Comparison of ENCODE assay signal across 24 cellular contexts in genomic region chr10:3719024-3719843, GRCh38.
DNase-seq lines count a peak whose midpoint lies in the region; ATAC-seq, FAIRE-seq and TF ChIP-seq lines count a peak whose summit lies in the region.
"Had no signal": no experiment of that assay in that cellular context is flagged by ENCODE, and none has a peak within 500 bp of the region (broad histone marks: within the 10 kb centered on the region; RNA-seq: fewer than 3 reads in every experiment).

No MANE protein-coding gene starts in this region.

- H3K36me3 Mint-ChIP-seq in CD4-positive, alpha-beta memory T cell, result no peaks in the 10 kb centered on the region
- no peaks in the 10 kb centered on the region for H3K36me3 Mint-ChIP-seq in activated CD4-positive, alpha-beta memory T cell treated with anti-CD3 and anti-CD28 coated beads, Interleukin-2, amount 10 ng/mL, durations not matched to agents 7 days and 5 days (ENCODE audit: low read depth)
- H3K36me3 Mint-ChIP-seq: IgD-negative memory B cell had no signal

- no peak overlapping the region for H3K4me3 ChIP-seq in BLaER1 treated with 17β-estradiol and CSF1 and Interleukin-3, amounts not matched to agents 10 nM and 100 nM
- no peak overlapping the region for H3K4me3 ChIP-seq in esophagus muscularis mucosa
- H3K4me3 ChIP-seq in pancreas, result no peak overlapping the region
- no peak overlapping the region for H3K4me3 ChIP-seq in CD4-positive, alpha-beta memory T cell (ENCODE audit: low read length in 2 of 2)
- H3K4me3 ChIP-seq: GM12878, PC-9, SJCRH30 had no signal

- H3K27me3 Mint-ChIP-seq in CD4-positive, alpha-beta memory T cell, result peaks cover 0 to 4% of the 10 kb centered on the region in 2 donors
- H3K27me3 Mint-ChIP-seq in activated CD4-positive, alpha-beta memory T cell treated with anti-CD3 and anti-CD28 coated beads, Interleukin-2, amount 10 ng/mL, durations not matched to agents 7 days and 5 days, result peaks cover 7% of the 10 kb centered on the region
- H3K27me3 Mint-ChIP-seq: CD4-positive, alpha-beta T cell had no signal

- no peaks in the 10 kb centered on the region for H3K27me3 ChIP-seq in BLaER1 treated with 17β-estradiol and CSF1 and Interleukin-3, amounts not matched to agents 10 nM and 100 nM
- H3K27me3 ChIP-seq in esophagus muscularis mucosa (no peaks in the 10 kb centered on the region), pancreas (no peaks in the 10 kb centered on the region)
- H3K27me3 ChIP-seq in CD4-positive, alpha-beta memory T cell (ENCODE audit: insufficient read depth, low read length), result no peaks in the 10 kb centered on the region
- H3K27me3 ChIP-seq: SJCRH30 had no signal

- H4K20me1 ChIP-seq in BLaER1 treated with 17β-estradiol and CSF1 and Interleukin-3, amounts not matched to agents 10 nM and 100 nM, result no peaks in the 10 kb centered on the region

- CTCF ChIA-PET in CD4-positive, alpha-beta memory T cell (lab: Charles Lee; ENCODE audit: partially characterized antibody), result no interaction called here
- CTCF ChIA-PET in activated CD4-positive, alpha-beta memory T cell treated with anti-CD3 and anti-CD28 coated beads, Interleukin-2, amount 10 ng/mL, durations not matched to agents 7 days and 5 days (lab: Charles Lee), result interaction anchor here (0.6 kb wide), 1 partner anchor 108 kb away, joined by 3 read pairs; no protein-coding TSS in a partner anchor

- intact Hi-C loops in esophagus muscularis mucosa (cut with DNase I) (no loop called here), pancreas (cut with DNase I) (no loop called here)
- intact Hi-C loops in CD4-positive, alpha-beta memory T cell (cut with micrococcal nuclease), result no loop called here

- peak overlapping the region; percentile 35 to 82 (median 72); a peak in 21 of 22 replicates for H3K27ac ChIP-seq in BLaER1 treated with 17β-estradiol and CSF1 and Interleukin-3, amounts not matched to agents 10 nM and 100 nM
- no peak overlapping the region for H3K27ac ChIP-seq in esophagus muscularis mucosa (replicated peaks in 1 of 4)
- H3K27ac ChIP-seq in pancreas, result peak overlapping the region; percentile 52 to 80 (median 71)
- no peak overlapping the region for H3K27ac ChIP-seq in CD4-positive, alpha-beta memory T cell (ENCODE audit: low read depth, low read length)
- H3K27ac ChIP-seq: PC-9, SJCRH30 had no signal

- H3K4me1 ChIP-seq in BLaER1 treated with 17β-estradiol and CSF1 and Interleukin-3, amounts not matched to agents 10 nM and 100 nM, result peaks cover 43 to 61% (median 52%) of the 10 kb centered on the region in 10 experiments
- H3K4me1 ChIP-seq in esophagus muscularis mucosa, result peaks cover 0 to 14% (median 10%) of the 10 kb centered on the region in 4 donors
- peaks cover 0 to 7% (median 0%) of the 10 kb centered on the region in 3 donors for H3K4me1 ChIP-seq in pancreas
- H3K4me1 ChIP-seq in CD4-positive, alpha-beta memory T cell (ENCODE audit: insufficient read depth, low read length), result no peaks in the 10 kb centered on the region
- H3K4me1 ChIP-seq: SJCRH30 had no signal

- peak; percentile 88 to 96 (median 90) for ATAC-seq in pancreas
- no peak for ATAC-seq in HG02623 (IDR thresholded peaks at IDR 0.05; ENCODE audit: unreplicated experiment)
- ATAC-seq: GM12878 had no signal

- peaks cover 0 to 2% (median 0%) of the 10 kb centered on the region in 4 donors for H3K4me1 Mint-ChIP-seq in CD4-positive, alpha-beta memory T cell
- peaks cover 9% of the 10 kb centered on the region for H3K4me1 Mint-ChIP-seq in activated CD4-positive, alpha-beta memory T cell treated with anti-CD3 and anti-CD28 coated beads, Interleukin-2, amount 10 ng/mL, durations not matched to agents 7 days and 5 days

- no peak overlapping the region for H3K4me3 Mint-ChIP-seq in CD4-positive, alpha-beta memory T cell
- H3K4me3 Mint-ChIP-seq in activated CD4-positive, alpha-beta memory T cell treated with anti-CD3 and anti-CD28 coated beads, Interleukin-2, amount 10 ng/mL, durations not matched to agents 7 days and 5 days, result no peak overlapping the region
- H3K4me3 Mint-ChIP-seq: CD4-positive, alpha-beta T cell had no signal

- POLR2A ChIA-PET in CD4-positive, alpha-beta memory T cell (lab: Charles Lee; ENCODE audit: partially characterized antibody), result no interaction called here
- POLR2A ChIA-PET in activated CD4-positive, alpha-beta memory T cell treated with anti-CD3 and anti-CD28 coated beads, Interleukin-2, amount 10 ng/mL, durations not matched to agents 7 days and 5 days (lab: Charles Lee), result interaction anchor here (0.7 kb wide), 1 partner anchor 58 kb away, joined by 3 read pairs; no protein-coding TSS in a partner anchor

- no peak for FAIRE-seq in pancreas (lab: Jason Lieb, UNC)
- FAIRE-seq in GM19239 (lab: Jason Lieb, UNC), result no peak
- FAIRE-seq: G401.6, GM12878, H1 had no signal

- peak; percentile 58 for DNase-seq in ELF-1 (ENCODE audit: low read depth, low spot score)
- DNase-seq in esophagus muscularis mucosa (ENCODE audit: extremely low spot score), result peak; percentile 68
- DNase-seq in pancreas, result peak; percentile 75 to 88 (median 88)
- DNase-seq in GM19239 (ENCODE audit: insufficient read length, low spot score), result no peak
- no peak for DNase-seq in CD4-positive, alpha-beta memory T cell
- no peak for DNase-seq in activated CD4-positive, alpha-beta memory T cell treated with anti-CD3 and anti-CD28 coated beads, Interleukin-2, amount 10 ng/mL, durations not matched to agents 7 days and 5 days
- DNase-seq: ACHN; AML-193; CD4-positive, alpha-beta T cell; DMS79 treated with DMSO at 0.1 percent for 48 hours; Kasumi-1; NCI-H1105; NCI-H1694 treated with DMSO at 0.1 percent for 48 hours; NCI-H2107; NCI-H2227 treated with DMSO at 0.1 percent for 48 hours; NCI-H524; SJCRH30 had no signal

- H3K9ac ChIP-seq in BLaER1 treated with 17β-estradiol and CSF1 and Interleukin-3, amounts not matched to agents 10 nM and 100 nM, result peak overlapping the region in 1 of 11 experiments; percentile 43; a peak in 1 of 22 replicates

- TF ChIP-seq CTCF in esophagus muscularis mucosa (IDR thresholded peaks at IDR 0.05) (no peak), pancreas (IDR thresholded peaks at IDR 0.05) (no peak)

- H3K9me3 Mint-ChIP-seq in CD4-positive, alpha-beta memory T cell, result peaks cover 0 to 3% (median 0%) of the 10 kb centered on the region in 8 donors
- no peaks in the 10 kb centered on the region for H3K9me3 Mint-ChIP-seq in activated CD4-positive, alpha-beta memory T cell treated with anti-CD3 and anti-CD28 coated beads, Interleukin-2, amount 10 ng/mL, durations not matched to agents 7 days and 5 days
- H3K9me3 Mint-ChIP-seq: CD4-positive, alpha-beta T cell had no signal

- TF ChIP-seq POLR2A in esophagus muscularis mucosa (IDR thresholded peaks at IDR 0.05; ENCODE audit: low read depth), result no peak

- no peak for TF ChIP-seq EP300 in esophagus muscularis mucosa (IDR thresholded peaks at IDR 0.05)

- WGBS in esophagus muscularis mucosa, result 90% methylated on average over 17 of the region's 17 CpGs
- WGBS in pancreas, 2 donors, result 48 to 50% methylated on average over 17 of the region's 17 CpGs

- H3K27ac Mint-ChIP-seq in CD4-positive, alpha-beta memory T cell, result no peak overlapping the region
- H3K27ac Mint-ChIP-seq in activated CD4-positive, alpha-beta memory T cell treated with anti-CD3 and anti-CD28 coated beads, Interleukin-2, amount 10 ng/mL, durations not matched to agents 7 days and 5 days, result no peak overlapping the region
- H3K27ac Mint-ChIP-seq: CD4-positive, alpha-beta T cell had no signal

- H3K4me2 ChIP-seq in BLaER1 treated with 17β-estradiol and CSF1 and Interleukin-3, amounts not matched to agents 10 nM and 100 nM, result peak overlapping the region; percentile 4 to 63 (median 43); a peak in 20 of 22 replicates

- H3K36me3 ChIP-seq in BLaER1 treated with 17β-estradiol and CSF1 and Interleukin-3, amounts not matched to agents 10 nM and 100 nM, result no peaks in the 10 kb centered on the region
- H3K36me3 ChIP-seq in esophagus muscularis mucosa (no peaks in the 10 kb centered on the region), pancreas (no peaks in the 10 kb centered on the region)
- no peaks in the 10 kb centered on the region for H3K36me3 ChIP-seq in CD4-positive, alpha-beta memory T cell (ENCODE audit: insufficient read depth, low read length)
- H3K36me3 ChIP-seq: SJCRH30 had no signal

- H3K9me3 ChIP-seq in BLaER1 treated with 17β-estradiol and CSF1 and Interleukin-3, amounts not matched to agents 10 nM and 100 nM (replicated peaks in 1 of 11), result peaks cover 0 to 54% (median 10%) of the 10 kb centered on the region in 11 experiments; a peak in 10 of 22 replicates
- no peaks in the 10 kb centered on the region for H3K9me3 ChIP-seq in esophagus muscularis mucosa
- H3K9me3 ChIP-seq in pancreas, result no peaks in the 10 kb centered on the region
- H3K9me3 ChIP-seq in CD4-positive, alpha-beta memory T cell (ENCODE audit: control insufficient read depth in 1 of 2, low read length in 2 of 2), result no peaks in the 10 kb centered on the region
- H3K9me3 ChIP-seq: SJCRH30 had no signal

Comparison
In these comparisons a context has a peak if more than half of its experiments do, and no peak if none do; other contexts are left out.
1. H3K27ac ChIP-seq: peak in BLaER1 treated with 17β-estradiol and CSF1 and Interleukin-3, amounts not matched to agents 10 nM and 100 nM (11 of 11) and pancreas (4 of 4); none in esophagus muscularis mucosa (0 of 4) and CD4-positive, alpha-beta memory T cell (single experiment).
2. DNase-seq: peak in ELF-1 (single experiment), esophagus muscularis mucosa (single experiment) and pancreas (6 of 6); none in GM19239 (single experiment), CD4-positive, alpha-beta memory T cell (0 of 5) and activated CD4-positive, alpha-beta memory T cell treated with anti-CD3 and anti-CD28 coated beads, Interleukin-2, amount 10 ng/mL, durations not matched to agents 7 days and 5 days (single experiment).